Comparison of ENCODE assay signal across 23 cellular contexts in the genomic region with DNA sequence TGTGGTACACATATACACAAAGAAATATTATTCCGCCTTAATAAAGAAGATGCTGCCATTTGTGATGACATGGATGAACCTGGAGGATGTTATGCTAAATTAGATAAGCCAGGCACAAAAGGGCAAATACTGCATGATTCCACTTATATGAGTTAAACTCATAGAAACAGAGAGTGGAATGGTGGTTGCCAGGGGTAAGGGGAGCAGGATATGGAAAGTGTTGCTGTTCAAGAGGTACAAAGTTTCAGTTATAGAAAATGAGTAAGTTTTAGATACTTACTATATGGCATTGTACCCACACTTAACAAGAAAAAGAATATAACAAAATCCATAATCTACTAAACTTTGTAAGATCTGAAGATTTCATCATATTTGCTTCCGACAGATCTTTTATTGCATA.
DNase-seq lines count a peak whose midpoint lies in the region; ATAC-seq and TF ChIP-seq lines count a peak whose summit lies in the region.
"Had no signal": no experiment of that assay in that cellular context is flagged by ENCODE, and none has a peak within 500 bp of the region (broad histone marks: within the 10 kb centered on the region; RNA-seq: fewer than 3 reads in every experiment).

No MANE protein-coding gene starts in this region.

- TF ChIP-seq EP300 in esophagus muscularis mucosa (IDR thresholded peaks at IDR 0.05): no peak

- WGBS in esophagus muscularis mucosa: 85% methylated on average over 2 of the region's 2 CpGs

- H3K9me3 ChIP-seq in esophagus muscularis mucosa: no peaks in the 10 kb centered on the region
- H3K9me3 ChIP-seq: BLaER1 treated with 17β-estradiol and CSF1 and Interleukin-3, amounts not matched to agents 10 nM and 100 nM; Caco-2 had no signal

- peaks cover 77% of the 10 kb centered on the region for H3K4me1 Mint-ChIP-seq in activated CD4-positive, alpha-beta T cell treated with anti-CD3 and anti-CD28 coated beads for 36 hours
- peaks cover 54% of the 10 kb centered on the region for H3K4me1 Mint-ChIP-seq in activated naive CD4-positive, alpha-beta T cell treated with anti-CD3 and anti-CD28 coated beads for 36 hours (ENCODE audit: low read depth)
- H3K4me1 Mint-ChIP-seq: CD4-positive, alpha-beta memory T cell had no signal

- peak; percentile 88 for ATAC-seq in activated CD4-positive, alpha-beta T cell treated with anti-CD3 and anti-CD28 coated beads for 36 hours
- ATAC-seq: K562 had no signal

- CTCF ChIA-PET in activated CD4-positive, alpha-beta T cell treated with anti-CD3 and anti-CD28 coated beads for 36 hours (lab: Charles Lee): no interaction called here
- CTCF ChIA-PET in activated naive CD4-positive, alpha-beta T cell treated with anti-CD3 and anti-CD28 coated beads for 36 hours (lab: Charles Lee): no interaction called here

- DNase-seq in activated CD4-positive, alpha-beta T cell treated with anti-CD3 and anti-CD28 coated beads for 36 hours: peak; percentile 59
- DNase-seq in activated CD4-positive, alpha-beta T cell treated with anti-CD3 and anti-CD28 coated beads for 4 hours: no peak
- peak; percentile 40 for DNase-seq in activated naive CD4-positive, alpha-beta T cell treated with anti-CD3 and anti-CD28 coated beads for 36 hours
- no peak for DNase-seq in activated naive CD4-positive, alpha-beta T cell treated with anti-CD3 and anti-CD28 coated beads, Interleukin-2, amount 50 U/mL, for 16 hours
- peak; percentile 23 to 32 for DNase-seq in activated T-cell treated with anti-CD3 and anti-CD28 coated beads, Interleukin-2, amount 50 U/mL, for 48 hours
- DNase-seq in stimulated activated CD8-positive, alpha-beta memory T cell treated with anti-CD3 and anti-CD28 coated beads, Interleukin-4, amount 100 ng/mL, for 48 hours: peak; percentile 25
- DNase-seq in cardiac septum (ENCODE audit: low spot score) (no peak), esophagus muscularis mucosa (ENCODE audit: extremely low spot score) (no peak)
- DNase-seq: 8988T; Caco-2; CD4-positive, alpha-beta memory T cell; DMS 273 treated with DMSO at 0.1 percent for 48 hours; DMS79 treated with DMSO at 0.1 percent for 48 hours; MM.1S; NCI-H1048; NCI-H1417 treated with DMSO at 0.1 percent for 48 hours; NCI-H187; NCI-H446; NCI-H526 treated with DMSO at 0.1 percent for 48 hours; OCI-M1; Right ventricle myocardium superior had no signal

- H3K36me3 Mint-ChIP-seq in activated CD4-positive, alpha-beta T cell treated with anti-CD3 and anti-CD28 coated beads for 36 hours (ENCODE audit: low read depth): peaks cover 5% of the 10 kb centered on the region
- H3K36me3 Mint-ChIP-seq in activated naive CD4-positive, alpha-beta T cell treated with anti-CD3 and anti-CD28 coated beads for 36 hours (ENCODE audit: low read depth): no peaks in the 10 kb centered on the region
- H3K36me3 Mint-ChIP-seq: CD4-positive, alpha-beta memory T cell had no signal

- H3K27ac ChIP-seq in esophagus muscularis mucosa (replicated peaks in 1 of 4): no peak overlapping the region
- H3K27ac ChIP-seq: BLaER1 treated with 17β-estradiol and CSF1 and Interleukin-3, amounts not matched to agents 10 nM and 100 nM had no signal

- no peak overlapping the region for H3K4me3 Mint-ChIP-seq in activated CD4-positive, alpha-beta T cell treated with anti-CD3 and anti-CD28 coated beads for 36 hours
- no peak overlapping the region for H3K4me3 Mint-ChIP-seq in activated naive CD4-positive, alpha-beta T cell treated with anti-CD3 and anti-CD28 coated beads for 36 hours
- H3K4me3 Mint-ChIP-seq: CD4-positive, alpha-beta memory T cell had no signal

- no peak for TF ChIP-seq POLR2A in esophagus muscularis mucosa (IDR thresholded peaks at IDR 0.05; ENCODE audit: low read depth)

- H3K9me3 Mint-ChIP-seq in activated CD4-positive, alpha-beta T cell treated with anti-CD3 and anti-CD28 coated beads for 36 hours (ENCODE audit: low read depth): peaks cover 11% of the 10 kb centered on the region
- no peaks in the 10 kb centered on the region for H3K9me3 Mint-ChIP-seq in activated naive CD4-positive, alpha-beta T cell treated with anti-CD3 and anti-CD28 coated beads for 36 hours
- H3K9me3 Mint-ChIP-seq: CD4-positive, alpha-beta memory T cell had no signal

- H3K36me3 ChIP-seq in esophagus muscularis mucosa: no peaks in the 10 kb centered on the region
- H3K36me3 ChIP-seq: BLaER1 treated with 17β-estradiol and CSF1 and Interleukin-3, amounts not matched to agents 10 nM and 100 nM had no signal

- POLR2A ChIA-PET in activated CD4-positive, alpha-beta T cell treated with anti-CD3 and anti-CD28 coated beads for 36 hours (lab: Charles Lee): no interaction called here

- H3K4me1 ChIP-seq in esophagus muscularis mucosa: no peaks in the 10 kb centered on the region
- H3K4me1 ChIP-seq: Caco-2 had no signal

- H3K27ac Mint-ChIP-seq in activated CD4-positive, alpha-beta T cell treated with anti-CD3 and anti-CD28 coated beads for 36 hours: peak overlapping the region; percentile 86
- H3K27ac Mint-ChIP-seq in activated naive CD4-positive, alpha-beta T cell treated with anti-CD3 and anti-CD28 coated beads for 36 hours: no peak overlapping the region
- H3K27ac Mint-ChIP-seq: CD4-positive, alpha-beta memory T cell had no signal

- H3K4me3 ChIP-seq in esophagus muscularis mucosa: no peak overlapping the region
- H3K4me3 ChIP-seq: BLaER1 treated with 17β-estradiol and CSF1 and Interleukin-3, amounts not matched to agents 10 nM and 100 nM; K562 had no signal

- peaks cover 3% of the 10 kb centered on the region for H3K27me3 Mint-ChIP-seq in activated CD4-positive, alpha-beta T cell treated with anti-CD3 and anti-CD28 coated beads for 36 hours
- peaks cover 19% of the 10 kb centered on the region for H3K27me3 Mint-ChIP-seq in activated naive CD4-positive, alpha-beta T cell treated with anti-CD3 and anti-CD28 coated beads for 36 hours (ENCODE audit: low read depth)

- intact Hi-C loops in activated CD4-positive, alpha-beta T cell treated with anti-CD3 and anti-CD28 coated beads for 36 hours (cut with DNase I, micrococcal nuclease): loop anchor here in 1 of 2 experiments (1.0 to 10.0 kb wide), 3 partner anchors 96 to 1069 kb away; no protein-coding TSS in a partner anchor
- intact Hi-C loops in activated naive CD4-positive, alpha-beta T cell treated with anti-CD3 and anti-CD28 coated beads for 36 hours (cut with micrococcal nuclease): no loop called here
- intact Hi-C loops in cardiac septum (cut with DNase I) (no loop called here), esophagus muscularis mucosa (cut with DNase I) (no loop called here)

- no peak for TF ChIP-seq CTCF in esophagus muscularis mucosa (IDR thresholded peaks at IDR 0.05)

- no peaks in the 10 kb centered on the region for H3K27me3 ChIP-seq in esophagus muscularis mucosa
- H3K27me3 ChIP-seq: BLaER1 treated with 17β-estradiol and CSF1 and Interleukin-3, amounts not matched to agents 10 nM and 100 nM had no signal

Comparison
In these comparisons a context has a peak if more than half of its experiments do, and no peak if none do; other contexts are left out.
1. DNase-seq: peak in activated CD4-positive, alpha-beta T cell treated with anti-CD3 and anti-CD28 coated beads for 36 hours (single experiment), activated naive CD4-positive, alpha-beta T cell treated with anti-CD3 and anti-CD28 coated beads for 36 hours (single experiment), activated T-cell treated with anti-CD3 and anti-CD28 coated beads, Interleukin-2, amount 50 U/mL, for 48 hours (2 of 2) and stimulated activated CD8-positive, alpha-beta memory T cell treated with anti-CD3 and anti-CD28 coated beads, Interleukin-4, amount 100 ng/mL, for 48 hours (single experiment); none in activated CD4-positive, alpha-beta T cell treated with anti-CD3 and anti-CD28 coated beads for 4 hours (0 of 2), activated naive CD4-positive, alpha-beta T cell treated with anti-CD3 and anti-CD28 coated beads, Interleukin-2, amount 50 U/mL, for 16 hours (single experiment), cardiac septum (single experiment) and esophagus muscularis mucosa (single experiment).